In genomic region chr20:50296450-50297375, GRCh38 we compare ENCODE assay signal across 14 cellular contexts.
A peak's percentile ranks its signal among the peaks of the same experiment; 100 is the strongest.
DNase-seq lines count a peak whose midpoint lies in the region; ATAC-seq and TF ChIP-seq lines count a peak whose summit lies in the region.
"Had no signal": no experiment of that assay in that cellular context is flagged by ENCODE, and none has a peak within 500 bp of the region (broad histone marks: within the 10 kb centered on the region; RNA-seq: fewer than 3 reads in every experiment).

No MANE protein-coding gene starts in this region.

- H2BK120ac ChIP-seq in mesenchymal stem cell (ENCODE audit: low read depth, low read length), result peak overlapping the region; percentile 64

- H3K27me3 ChIP-seq in colonic mucosa (no peaks in the 10 kb centered on the region), mesenchymal stem cell (ENCODE audit: control insufficient read depth in 1 of 2, insufficient read depth in 1 of 2, low read length in 2 of 2) (no peaks in the 10 kb centered on the region)

- peaks cover 5% of the 10 kb centered on the region for H3K9me3 Mint-ChIP-seq in activated CD4-positive, alpha-beta T cell treated with anti-CD3 and anti-CD28 coated beads, Interleukin-2, amount 10 ng/mL, durations not matched to agents 24 days and 14 days
- H3K9me3 Mint-ChIP-seq: activated B cell treated with CpG ODN at 0.5 μM for 24 hours, naive B cell had no signal

- H3K4ac ChIP-seq in mesenchymal stem cell (ENCODE audit: low read depth in 1 of 2, low read length in 2 of 2), result peak overlapping the region in 1 of 2 experiments; percentile 84

- H3K9ac ChIP-seq in colonic mucosa (ENCODE audit: low read depth in 2 of 2, low read length in 2 of 2) (no peak overlapping the region), mesenchymal stem cell (ENCODE audit: low read length) (peak overlapping the region; percentile 69)

- peak overlapping the region; percentile 40 for H3K27ac ChIP-seq in colonic mucosa
- H3K27ac ChIP-seq in mesenchymal stem cell (ENCODE audit: low read length, poor library complexity, severe bottlenecking), result no peak overlapping the region
- peak overlapping the region; percentile 40 for H3K27ac ChIP-seq in urinary bladder (ENCODE audit: low read depth)
- H3K27ac ChIP-seq: C4-2B had no signal

- no peak for ATAC-seq in GM21619 (IDR thresholded peaks at IDR 0.05; ENCODE audit: unreplicated experiment)
- no peak for ATAC-seq in HG02970 (IDR thresholded peaks at IDR 0.05; ENCODE audit: low FRiP score, unreplicated experiment)
- ATAC-seq: PC-3 had no signal

- 91% methylated on average over 16 of the region's 18 CpGs for WGBS in mesenchymal stem cell
- 77% methylated on average over 18 of the region's 18 CpGs for WGBS in urinary bladder

- peak overlapping the region; percentile 57 for H3K27ac Mint-ChIP-seq in activated CD4-positive, alpha-beta T cell treated with anti-CD3 and anti-CD28 coated beads, Interleukin-2, amount 10 ng/mL, durations not matched to agents 24 days and 14 days
- H3K27ac Mint-ChIP-seq: activated B cell treated with CpG ODN at 0.5 μM for 24 hours had no signal

- H2AFZ ChIP-seq in mesenchymal stem cell (ENCODE audit: low read depth, low read length), result no peak overlapping the region

- no peaks in the 10 kb centered on the region for H3K79me1 ChIP-seq in mesenchymal stem cell (replicated peaks; ENCODE audit: low read length, poor library complexity, severe bottlenecking)

- H3K4me2 ChIP-seq in mesenchymal stem cell (ENCODE audit: low read length, poor library complexity, severe bottlenecking), result no peak overlapping the region

- H2BK15ac ChIP-seq in mesenchymal stem cell (ENCODE audit: low read depth, poor library complexity, severe bottlenecking), result peak overlapping the region; percentile 93

- H4K91ac ChIP-seq in mesenchymal stem cell (ENCODE audit: low read length), result peak overlapping the region; percentile 96

- peak overlapping the region; percentile 93 to 100 for H2BK12ac ChIP-seq in mesenchymal stem cell (ENCODE audit: low read length in 2 of 2)

- no peaks in the 10 kb centered on the region for H3K9me3 ChIP-seq in colonic mucosa
- no peaks in the 10 kb centered on the region for H3K9me3 ChIP-seq in mesenchymal stem cell (ENCODE audit: control insufficient read depth, low read length)

- H4K8ac ChIP-seq in mesenchymal stem cell (ENCODE audit: low read length), result peak overlapping the region; percentile 76

- TF ChIP-seq CTCF in colonic mucosa (IDR thresholded peaks at IDR 0.05), result no peak

- H2AK5ac ChIP-seq in mesenchymal stem cell (ENCODE audit: low read length, severe bottlenecking), result no peak overlapping the region

- peaks cover 5% of the 10 kb centered on the region for H3K4me1 ChIP-seq in colonic mucosa
- H3K4me1 ChIP-seq in mesenchymal stem cell (ENCODE audit: control insufficient read depth, insufficient read depth, low read depth, low read length), result peaks cover 21% of the 10 kb centered on the region
- no peaks in the 10 kb centered on the region for H3K4me1 ChIP-seq in urinary bladder (ENCODE audit: insufficient read depth)

- no peak overlapping the region for H3K4me3 Mint-ChIP-seq in activated CD4-positive, alpha-beta T cell treated with anti-CD3 and anti-CD28 coated beads, Interleukin-2, amount 10 ng/mL, durations not matched to agents 24 days and 14 days
- H3K4me3 Mint-ChIP-seq: activated B cell treated with CpG ODN at 0.5 μM for 24 hours; stimulated activated naive CD8-positive, alpha-beta T cell treated with anti-CD3 and anti-CD28 coated beads, Interleukin-15, amount 100 ng/mL, for 72 hours had no signal

- H3K36me3 ChIP-seq in colonic mucosa (no peaks in the 10 kb centered on the region), mesenchymal stem cell (ENCODE audit: control insufficient read depth in 1 of 2, insufficient read depth in 2 of 2, low read depth in 1 of 2, low read length in 2 of 2) (no peaks in the 10 kb centered on the region), urinary bladder (ENCODE audit: insufficient read depth) (no peaks in the 10 kb centered on the region)

- intact Hi-C loops in activated CD4-positive, alpha-beta T cell treated with anti-CD3 and anti-CD28 coated beads, Interleukin-2, amount 10 ng/mL, durations not matched to agents 24 days and 14 days (cut with micrococcal nuclease), result loop anchor here (1.0 kb wide), 1 partner anchor 14 kb away; no protein-coding TSS in a partner anchor
- intact Hi-C loops in colonic mucosa (cut with DNase I), result no loop called here

- H2BK5ac ChIP-seq in mesenchymal stem cell (ENCODE audit: low read depth, low read length, poor library complexity, severe bottlenecking), result no peak overlapping the region

- H3K23ac ChIP-seq in mesenchymal stem cell (ENCODE audit: low read length in 2 of 2), result no peak overlapping the region

- DNase-seq in activated CD4-positive, alpha-beta T cell treated with anti-CD3 and anti-CD28 coated beads, Interleukin-2, amount 10 ng/mL, durations not matched to agents 24 days and 14 days, result no peak
- DNase-seq in activated CD4-positive, alpha-beta T cell treated with anti-CD3 and anti-CD28 coated beads for 48 hours, result no peak
- no peak for DNase-seq in colonic mucosa
- no peak for DNase-seq in mesenchymal stem cell
- DNase-seq in ecto neural progenitor cell (ENCODE audit: low spot score), result no peak
- DNase-seq: activated B cell treated with CpG ODN at 0.5 μM for 24 hours; activated effector memory CD4-positive, alpha-beta T cell treated with Interleukin-2 at 50 U/mL for 16 hours; naive B cell; PC-3; stimulated activated naive CD8-positive, alpha-beta T cell treated with anti-CD3 and anti-CD28 coated beads, Interleukin-15, amount 100 ng/mL, for 72 hours had no signal

- H3K27me3 Mint-ChIP-seq in activated CD4-positive, alpha-beta T cell treated with anti-CD3 and anti-CD28 coated beads, Interleukin-2, amount 10 ng/mL, durations not matched to agents 24 days and 14 days, result peaks cover 7% of the 10 kb centered on the region

- H3K36me3 Mint-ChIP-seq in activated CD4-positive, alpha-beta T cell treated with anti-CD3 and anti-CD28 coated beads, Interleukin-2, amount 10 ng/mL, durations not matched to agents 24 days and 14 days (ENCODE audit: low read depth), result no peaks in the 10 kb centered on the region
- H3K36me3 Mint-ChIP-seq: naive B cell had no signal

- peak overlapping the region in 1 of 2 experiments; percentile 86 for H3K14ac ChIP-seq in mesenchymal stem cell (ENCODE audit: low read length in 2 of 2)

- H3K18ac ChIP-seq in mesenchymal stem cell (ENCODE audit: low read depth in 1 of 2, low read length in 2 of 2), result peak overlapping the region; percentile 48 to 88

- H3K4me3 ChIP-seq in colonic mucosa, result no peak overlapping the region
- H3K4me3 ChIP-seq in mesenchymal stem cell (ENCODE audit: insufficient read depth in 1 of 2, low read depth in 1 of 2, low read length in 2 of 2), result no peak overlapping the region
- no peak overlapping the region for H3K4me3 ChIP-seq in urinary bladder (ENCODE audit: low read depth, low read length)

- H3K4me1 Mint-ChIP-seq in activated CD4-positive, alpha-beta T cell treated with anti-CD3 and anti-CD28 coated beads, Interleukin-2, amount 10 ng/mL, durations not matched to agents 24 days and 14 days, result peaks cover 31% of the 10 kb centered on the region
